Comparison of ENCODE assay signal across 10 cellular contexts in genomic region chr4:147863111-147863747, GRCh38.
A peak's percentile ranks its signal among the peaks of the same experiment; 100 is the strongest.
DNase-seq lines count a peak whose midpoint lies in the region; ATAC-seq and TF ChIP-seq lines count a peak whose summit lies in the region.
"Had no signal": no experiment of that assay in that cellular context is flagged by ENCODE, and none has a peak within 500 bp of the region (broad histone marks: within the 10 kb centered on the region; RNA-seq: fewer than 3 reads in every experiment).

No MANE protein-coding gene starts in this region.

- TF ChIP-seq POLR2A in upper lobe of left lung (IDR thresholded peaks at IDR 0.05): no peak

- 67 to 68% methylated on average over 3 of the region's 3 CpGs for WGBS in upper lobe of left lung, 2 donors

- H3K27ac ChIP-seq in upper lobe of left lung: no peak overlapping the region

- ATAC-seq in GM19438 (IDR thresholded peaks at IDR 0.05; ENCODE audit: low read depth, unreplicated experiment) (peak; percentile 46), HG03378 (IDR thresholded peaks at IDR 0.05; ENCODE audit: unreplicated experiment) (peak; percentile 44), upper lobe of left lung (ENCODE audit: low FRiP score in 2 of 2) (no peak)

- no peak for TF ChIP-seq EP300 in upper lobe of left lung (IDR thresholded peaks at IDR 0.05)

- no peaks in the 10 kb centered on the region for H3K36me3 ChIP-seq in upper lobe of left lung

- DNase-seq in EL: peak; percentile 8
- peak; percentile 44 for DNase-seq in fibroblast of pulmonary artery (ENCODE audit: low read depth)
- no peak for DNase-seq in upper lobe of left lung
- DNase-seq in NCI-H2196 treated with DMSO at 0.1 percent for 48 hours (lab: John Stamatoyannopoulos, UW; ENCODE audit: unreplicated experiment): no peak
- no peak for DNase-seq in NOMO-1 (lab: John Stamatoyannopoulos, UW; ENCODE audit: unreplicated experiment in 2 of 2)
- no peak for DNase-seq in GOT3 (lab: John Stamatoyannopoulos, UW)
- DNase-seq: activated CD8-positive, alpha-beta memory T cell treated with anti-CD3 and anti-CD28 coated beads, Interleukin-2, amount 50 U/mL, for 4 hours; CD4-positive, alpha-beta T cell had no signal

- peaks cover 0 to 7% (median 0%) of the 10 kb centered on the region in 4 donors for H3K4me1 ChIP-seq in upper lobe of left lung

- H3K27me3 ChIP-seq in upper lobe of left lung: no peaks in the 10 kb centered on the region

- TF ChIP-seq CTCF in fibroblast of pulmonary artery (IDR thresholded peaks at IDR 0.05; ENCODE audit: low read length, missing control alignments) (peak; percentile 29), upper lobe of left lung (IDR thresholded peaks at IDR 0.05) (no peak)

- H3K9me3 ChIP-seq in upper lobe of left lung: no peaks in the 10 kb centered on the region

- no peak overlapping the region for H3K4me3 ChIP-seq in fibroblast of pulmonary artery (replicated peaks; ENCODE audit: low read depth, low read length)
- no peak overlapping the region for H3K4me3 ChIP-seq in upper lobe of left lung

Comparison
In these comparisons a context has a peak if more than half of its experiments do, and no peak if none do; other contexts are left out.
1. DNase-seq: peak in EL (single experiment) and fibroblast of pulmonary artery (single experiment); none in upper lobe of left lung (0 of 2), NCI-H2196 treated with DMSO at 0.1 percent for 48 hours (single experiment), NOMO-1 (0 of 2) and GOT3 (single experiment).
2. ATAC-seq: peak in GM19438 (single experiment) and HG03378 (single experiment); none in upper lobe of left lung (0 of 2).